8 cellular contexts compared by ENCODE assay signal in genomic region chr1:154352581-154353459, GRCh38. TPM values are rescaled to one million over a fixed set of nuclear protein-coding genes. Genes with fewer than 3 reads are reported as not detected.
DNase-seq lines count a peak whose midpoint lies in the region; ATAC-seq and TF ChIP-seq lines count a peak whose summit lies in the region.

No MANE protein-coding gene starts in this region.

- H3K36me3 ChIP-seq in BE2C (peaks cover 16% of the 10 kb centered on the region), HEK293 (ENCODE audit: control insufficient read depth in 2 of 2, insufficient read depth in 1 of 2, low read length in 2 of 2) (peaks cover 0 to 23% of the 10 kb centered on the region in 2 experiments; a peak in 1 of 3 replicates), SJSA1 (peaks cover 13% of the 10 kb centered on the region)

- ATAC-seq in GM21390 (IDR thresholded peaks at IDR 0.05; ENCODE audit: unreplicated experiment), result no peak
- ATAC-seq in HG03045 (IDR thresholded peaks at IDR 0.05; ENCODE audit: unreplicated experiment), result no peak

- POLR2A ChIA-PET in HEK293 (lab: Yijun Ruan, JAX), result interaction anchor here (0.7 to 1.4 kb wide), 2 partner anchors 10 to 106 kb away, joined by 3 to 4 read pairs; no protein-coding TSS in a partner anchor

- H3K27me3 ChIP-seq in BE2C (no peaks in the 10 kb centered on the region), SJSA1 (replicated peaks) (no peaks in the 10 kb centered on the region)

- H3K27ac ChIP-seq in HEK293 (ENCODE audit: extremely low read depth, low read depth, low read length) (no peak overlapping the region; the same call in 1 of the 2 replicates), SJSA1 (no peak overlapping the region; the same call in 1 of the 2 replicates)

- no peak for TF ChIP-seq CTCF in BE2C (IDR thresholded peaks at IDR 0.05; ENCODE audit: low read depth, low read length)
- TF ChIP-seq CTCF in HEK293 (tag by site-specific recombination; IDR thresholded peaks at IDR 0.05), result no peak; the same call in none of the 2 replicates
- TF ChIP-seq CTCF in astrocyte of the spinal cord (IDR thresholded peaks at IDR 0.05; ENCODE audit: low read depth, low read length), result no peak

- in situ Hi-C loops in astrocyte of the spinal cord (cut with HindIII; ENCODE audit: low sequenced_read_pairs), result no loop called here

- H3K4me3 ChIP-seq in BE2C (ENCODE audit: low read depth, low read length) (peak overlapping the region; percentile 56), HEK293 (ENCODE audit: low read depth, low read length) (peak overlapping the region; percentile 41), SJSA1 (peak overlapping the region; percentile 22), astrocyte of the spinal cord (ENCODE audit: low read depth, low read length) (peak overlapping the region; percentile 39)

- H3K9me3 ChIP-seq in BE2C, result no peaks in the 10 kb centered on the region
- no peaks in the 10 kb centered on the region for H3K9me3 ChIP-seq in HEK293 (ENCODE audit: control insufficient read depth, insufficient read depth, low read depth, low read length)
- H3K9me3 ChIP-seq in SJSA1 (replicated peaks), result no peaks in the 10 kb centered on the region

- H3K4me1 ChIP-seq in BE2C (peaks cover 2% of the 10 kb centered on the region; the same call in 1 of the 2 replicates), HEK293 (ENCODE audit: control insufficient read depth, insufficient read depth, low read length) (0 out of 2 replicates have a peak, but pooled peaks cover 3% of the 10 kb centered on the region), SJSA1 (replicated peaks) (peaks cover 12% of the 10 kb centered on the region)

- DNase-seq in BE2C (no peak), SJSA1 (ENCODE audit: low read depth in 1 of 2, low spot score in 2 of 2) (peak; percentile 32 to 58), astrocyte of the spinal cord (ENCODE audit: low read depth, low spot score) (peak; percentile 34), hippocampal formation (lab: John Stamatoyannopoulos, UW) (peak; percentile 20 to 35), pulmonary artery endothelial cell (ENCODE audit: low read depth, low spot score) (peak; percentile 7)

- CTCF ChIA-PET in HEK293 (lab: Yijun Ruan, JAX), result interaction anchor here (1.1 to 4.3 kb wide), 3 partner anchors 9 to 76 kb away, joined by 3 to 33 read pairs (median 4); no protein-coding TSS in a partner anchor

TF ChIP-seq in HEK293, 187 proteins besides CTCF, POLR2A, EP300 and RAD21 (continues in another document):
- TF ChIP-seq ZNF830 (tag by site-specific recombination; IDR thresholded peaks at IDR 0.05; ENCODE audit: low read depth), result no peak
- no peak for TF ChIP-seq ZNF146 (tag by site-specific recombination; IDR thresholded peaks at IDR 0.05)
- TF ChIP-seq SP2 (tag by site-specific recombination; IDR thresholded peaks at IDR 0.05), result peak; percentile 86
- TF ChIP-seq ZBTB20 (tag by site-specific recombination; IDR thresholded peaks at IDR 0.05), result peak; percentile 98
- 0 out of 2 replicates have a peak, but pooled peaks have one; percentile 5 for TF ChIP-seq ZNF623 (tag by site-specific recombination; IDR thresholded peaks at IDR 0.05)
- peak; percentile 27; the same call in 1 of the 2 replicates for TF ChIP-seq ZFP69B (tag by site-specific recombination; IDR thresholded peaks at IDR 0.05)
- TF ChIP-seq ZBTB17 (tag by site-specific recombination; IDR thresholded peaks at IDR 0.05), result peak; percentile 82
- TF ChIP-seq ZNF692 (tag by site-specific recombination; IDR thresholded peaks at IDR 0.05), result 0 out of 2 replicates have a peak, but pooled peaks have one; percentile 27
- TF ChIP-seq ZNF214 (tag by site-specific recombination; IDR thresholded peaks at IDR 0.05; ENCODE audit: borderline replicate concordance), result no peak
- no peak for TF ChIP-seq ZNF202 (tag by site-specific recombination; IDR thresholded peaks at IDR 0.05; ENCODE audit: borderline replicate concordance)
- peak; percentile 55; the same call in 1 of the 2 replicates for TF ChIP-seq ZNF398 (tag by site-specific recombination; IDR thresholded peaks at IDR 0.05)
- TF ChIP-seq ZNF626 (tag by site-specific recombination; IDR thresholded peaks at IDR 0.05), result no peak
- 0 out of 2 replicates have a peak, but pooled peaks have one; percentile 33 for TF ChIP-seq ZNF10 (tag by site-specific recombination; IDR thresholded peaks at IDR 0.05)
- no peak for TF ChIP-seq ZNF596 (tag by site-specific recombination; IDR thresholded peaks at IDR 0.05)
- 0 out of 2 replicates have a peak, but pooled peaks have one; percentile 8 for TF ChIP-seq YY2 (tag by site-specific recombination; IDR thresholded peaks at IDR 0.05)
- TF ChIP-seq ZNF791 (tag by site-specific recombination; IDR thresholded peaks at IDR 0.05), result no peak
- TF ChIP-seq PATZ1 (tag by site-specific recombination; IDR thresholded peaks at IDR 0.05), result peak; percentile 55
- no peak; the same call in 1 of the 2 replicates for TF ChIP-seq ZNF501 (tag by site-specific recombination; IDR thresholded peaks at IDR 0.05)
- no peak for TF ChIP-seq ZNF707 (tag by site-specific recombination; IDR thresholded peaks at IDR 0.05)
- no peak for TF ChIP-seq ZNF704 (tag by site-specific recombination; IDR thresholded peaks at IDR 0.05)
- no peak for TF ChIP-seq ZNF302 (tag by site-specific recombination; IDR thresholded peaks at IDR 0.05; ENCODE audit: low read depth)
- no peak for TF ChIP-seq BCL11A (tag by site-specific recombination; IDR thresholded peaks at IDR 0.05; ENCODE audit: low read depth)
- no peak for TF ChIP-seq ZNF169 (tag by site-specific recombination; IDR thresholded peaks at IDR 0.05)
- no peak for TF ChIP-seq FEZF1 (tag by site-specific recombination; IDR thresholded peaks at IDR 0.05)
- 0 out of 2 replicates have a peak, but pooled peaks have one; percentile 35 for TF ChIP-seq KLF16 (tag by site-specific recombination; IDR thresholded peaks at IDR 0.05)

RNA-seq across cellular contexts. Expression of gene ATP8B2, which starts 27.5 kb away (rescaled TPM):
- 40.9 TPM for polyA plus RNA-seq in BE2C (2012; ENCODE audit: insufficient read depth, insufficient read length, low read depth)
- total RNA-seq in SJSA1 (2014; rRNA removed; shearing (Covaris generic)), result 36.9 and 77.8 TPM in 2 replicates
- 77.0 and 112 TPM in 2 replicates for total RNA-seq in pulmonary artery endothelial cell

RNA-seq across cellular contexts. Expression of gene AQP10, which starts 31.9 kb away (rescaled TPM):
- polyA plus RNA-seq in BE2C (2012; ENCODE audit: insufficient read depth, insufficient read length, low read depth), result 5.5 TPM
- total RNA-seq in SJSA1 (2014; rRNA removed; shearing (Covaris generic)), result not detected in 2 replicates
- 0.07 and 0.13 TPM in 2 replicates for total RNA-seq in pulmonary artery endothelial cell

RNA-seq across cellular contexts. Expression of gene IL6R, which starts 52.3 kb away (rescaled TPM):
- 0.28 TPM for polyA plus RNA-seq in BE2C (2012; ENCODE audit: insufficient read depth, insufficient read length, low read depth)
- 22.4 and 32.6 TPM in 2 replicates for total RNA-seq in SJSA1 (2014; rRNA removed; shearing (Covaris generic))
- 5.7 and 10.8 TPM in 2 replicates for total RNA-seq in pulmonary artery endothelial cell
